ENCODE assay signal across 9 cellular contexts in genomic region chr18:33159151-33159550, GRCh38.
"Had no signal": no experiment of that assay in that cellular context is flagged by ENCODE, and none has a peak within 500 bp of the region (broad histone marks: within the 10 kb centered on the region; RNA-seq: fewer than 3 reads in every experiment).

No MANE protein-coding gene starts in this region.

- H3K4me1 Mint-ChIP-seq: GM23338, H9, IgD-negative memory B cell had no signal

- H3K9me3 Mint-ChIP-seq: GM23338, H9, IgD-negative memory B cell had no signal

- DNase-seq: H9, HCEC 1CT, KBM-7 had no signal

- H3K27ac ChIP-seq: HL-60, KMS-11 had no signal

- H3K9ac ChIP-seq: KMS-11 had no signal

- H3K27me3 Mint-ChIP-seq: IgD-negative memory B cell had no signal

- H2AFZ ChIP-seq: GM23338 had no signal

- FAIRE-seq: H1, H54 had no signal

- H3K4me2 ChIP-seq: GM23338, KMS-11 had no signal

- H3K36me3 Mint-ChIP-seq: IgD-negative memory B cell had no signal

- H3K4me3 ChIP-seq: GM23338 had no signal

- H3K27ac Mint-ChIP-seq: GM23338, H9, IgD-negative memory B cell had no signal

- ATAC-seq: GM23338 had no signal

- H3K4me3 Mint-ChIP-seq: GM23338, H9, IgD-negative memory B cell had no signal
